In genomic region chr7:93935112-93935511, GRCh38 we compare ENCODE assay signal across 1 cellular context.
TF ChIP-seq lines count a peak whose summit lies in the region.

No MANE protein-coding gene starts in this region.

TF ChIP-seq in endothelial cell of umbilical vein, 7 proteins besides CTCF, POLR2A, EP300 and RAD21:
- no peak for TF ChIP-seq MAX (IDR thresholded peaks at IDR 0.05; ENCODE audit: insufficient read depth, insufficient read length)
- TF ChIP-seq GATA2 (IDR thresholded peaks at IDR 0.05; ENCODE audit: insufficient read depth, insufficient read length, low read depth, low read length) = no peak
- no peak for TF ChIP-seq EZH2 (IDR thresholded peaks at IDR 0.05; ENCODE audit: borderline replicate concordance, low read depth, low read length, severe bottlenecking)
- no peak for TF ChIP-seq POLR2AphosphoS5 (IDR thresholded peaks at IDR 0.05; ENCODE audit: insufficient read depth, low read depth, low read length)
